In genomic region chr12:121784460-121784859, GRCh38 we compare ENCODE assay signal across 12 cellular contexts. TPM values are rescaled to one million over a fixed set of nuclear protein-coding genes. Genes with fewer than 3 reads are reported as not detected.
DNase-seq lines count a peak whose midpoint lies in the region; ATAC-seq, FAIRE-seq and TF ChIP-seq lines count a peak whose summit lies in the region.
"Had no signal": no experiment of that assay in that cellular context is flagged by ENCODE, and none has a peak within 500 bp of the region (broad histone marks: within the 10 kb centered on the region; RNA-seq: fewer than 3 reads in every experiment).

No MANE protein-coding gene starts in this region.

- POLR2A ChIA-PET in PC-9 (lab: Charles Lee; ENCODE audit: unreplicated experiment) = interaction anchor here (0.7 kb wide), 1 partner anchor 19 kb away, joined by 5 read pairs; no protein-coding TSS in a partner anchor

- H3K9me3 Mint-ChIP-seq in Calu3 (ENCODE audit: low read depth, unreplicated experiment) = no peaks in the 10 kb centered on the region
- H3K9me3 Mint-ChIP-seq in neural crest cell = no peaks in the 10 kb centered on the region

- BruUV-seq in Calu3 (replicated peaks; lab: Mats Ljungman, UMichigan) = no TSS peak
- BruUV-seq in PC-9 (replicated peaks; lab: Mats Ljungman, UMichigan) = no TSS peak

- H3K4me3 Mint-ChIP-seq in Calu3 (ENCODE audit: low read depth, unreplicated experiment) (no peak overlapping the region), neural crest cell (peak overlapping the region; percentile 33)

- no peak for ATAC-seq in Right ventricle myocardium inferior
- ATAC-seq: body of pancreas, sciatic nerve had no signal

- DNase-seq in Calu3 = no peak
- DNase-seq in PC-9 = peak in 1 of 2 experiments; percentile 94
- DNase-seq in bronchial epithelial cell (ENCODE audit: low read depth) = peak; percentile 97
- no peak for DNase-seq in neural crest cell (ENCODE audit: low read depth, low spot score)
- no peak for DNase-seq in retina
- DNase-seq in midbrain (lab: John Stamatoyannopoulos, UW) = no peak
- DNase-seq in Right ventricle myocardium inferior (ENCODE audit: missing footprints) = no peak
- no peak for DNase-seq in NCI-H510A treated with DMSO at 0.1 percent for 48 hours (lab: John Stamatoyannopoulos, UW)
- DNase-seq: body of pancreas, H7 had no signal

- FAIRE-seq in bronchial epithelial cell (lab: Jason Lieb, UNC) = peak; percentile 84

- H3K27me3 Mint-ChIP-seq in Calu3 (ENCODE audit: unreplicated experiment) = no peaks in the 10 kb centered on the region
- H3K27me3 Mint-ChIP-seq in neural crest cell (ENCODE audit: low read depth) = no peaks in the 10 kb centered on the region

- peak overlapping the region; percentile 100 for H3K27ac ChIP-seq in PC-9
- H3K27ac ChIP-seq: body of pancreas, SK-N-MC had no signal

- TF ChIP-seq CTCF in Calu3 (IDR thresholded peaks at IDR 0.05; ENCODE audit: unreplicated experiment) = no peak
- TF ChIP-seq CTCF in PC-9 (conservative IDR thresholded peaks at IDR 0.05) = no peak
- no peak for TF ChIP-seq CTCF in bronchial epithelial cell (IDR thresholded peaks at IDR 0.05; ENCODE audit: insufficient read depth, low read length, severe bottlenecking)
- TF ChIP-seq CTCF in neural crest cell (conservative IDR thresholded peaks at IDR 0.05) = no peak

- H3K27me3 ChIP-seq in PC-9 (ENCODE audit: insufficient read depth, low read depth) (no peaks in the 10 kb centered on the region), bronchial epithelial cell (ENCODE audit: control insufficient read depth, insufficient read depth, low read length) (no peaks in the 10 kb centered on the region)
- H3K27me3 ChIP-seq: body of pancreas had no signal

- peaks cover 87% of the 10 kb centered on the region for H3K79me2 ChIP-seq in PC-9 (ENCODE audit: low read depth)

- H3K9me2 ChIP-seq in PC-9 (ENCODE audit: insufficient read depth) = no peaks in the 10 kb centered on the region

- H3K27ac Mint-ChIP-seq in Calu3 (ENCODE audit: unreplicated experiment) = peak overlapping the region; percentile 79
- no peak overlapping the region for H3K27ac Mint-ChIP-seq in neural crest cell (ENCODE audit: unreplicated experiment)

- no peaks in the 10 kb centered on the region for H3K9me3 ChIP-seq in PC-9 (ENCODE audit: insufficient read depth, low read depth)
- H3K9me3 ChIP-seq: body of pancreas had no signal

- H3K36me3 ChIP-seq in PC-9 (ENCODE audit: low read depth) (peaks cover 26% of the 10 kb centered on the region), bronchial epithelial cell (ENCODE audit: control insufficient read depth, insufficient read depth, low read length) (peaks cover 5% of the 10 kb centered on the region)

- intact Hi-C loops in Calu3 (cut with micrococcal nuclease; ENCODE audit: unreplicated experiment) (no loop called here), PC-9 (cut with micrococcal nuclease; ENCODE audit: unreplicated experiment) (no loop called here), Right ventricle myocardium inferior (cut with DNase I) (no loop called here)

- H3K4me1 ChIP-seq in PC-9 (replicated peaks; ENCODE audit: insufficient read depth) = peaks cover 69% of the 10 kb centered on the region

- H3K4me1 Mint-ChIP-seq in Calu3 (ENCODE audit: low read depth, unreplicated experiment) (peaks cover 53% of the 10 kb centered on the region), neural crest cell (peaks cover 20% of the 10 kb centered on the region)

- peaks cover 26% of the 10 kb centered on the region for H4K20me1 ChIP-seq in PC-9 (ENCODE audit: insufficient read depth)

- H3K4me2 ChIP-seq in PC-9 = peak overlapping the region; percentile 80

- H3K4me3 ChIP-seq in PC-9 (peak overlapping the region; percentile 48; the same call in 1 of the 2 replicates), bronchial epithelial cell (ENCODE audit: low read depth, low read length) (no peak overlapping the region)
- H3K4me3 ChIP-seq: body of pancreas, SK-N-MC had no signal

- H3K36me3 Mint-ChIP-seq in Calu3 (ENCODE audit: insufficient read depth, unreplicated experiment) (peaks cover 81% of the 10 kb centered on the region), neural crest cell (ENCODE audit: low read depth) (no peaks in the 10 kb centered on the region)

- H2AFZ ChIP-seq in PC-9 = no peak overlapping the region

- peaks cover 88% of the 10 kb centered on the region for H3F3A ChIP-seq in PC-9 (ENCODE audit: insufficient read depth, low read depth)

- CTCF ChIA-PET in Calu3 (lab: Charles Lee) (interaction anchor here (0.6 to 1.7 kb wide), 8 partner anchors 8 to 384 kb away, joined by 3 to 14 read pairs (median 3); partner anchors contain the start of genes RHOF and RNF34), PC-9 (lab: Charles Lee) (interaction anchor here (0.6 to 1.0 kb wide), 3 partner anchors 10 to 440 kb away, joined by 3 to 6 read pairs (median 5); no protein-coding TSS in a partner anchor)

RNA-seq across cellular contexts. Expression of gene RHOF, which starts 9.0 kb away (rescaled TPM):
- total RNA-seq in Calu3 (2022) (73.9 and 121 TPM in 2 replicates), PC-9 (2021) (132 and 179 TPM in 2 replicates), bronchial epithelial cell (15.5 and 27.7 TPM in 2 replicates), neural crest cell (23.8 and 25.5 TPM in 2 replicates), Right ventricle myocardium inferior (47.7 TPM)

RNA-seq across cellular contexts. Expression of gene SETD1B, which starts 19.3 kb away (rescaled TPM):
- total RNA-seq in Calu3 (2022) (32.2 and 33.1 TPM in 2 replicates), PC-9 (2021) (16.4 and 22.6 TPM in 2 replicates), bronchial epithelial cell (1.8 and 2.2 TPM in 2 replicates), neural crest cell (25.6 and 25.9 TPM in 2 replicates), Right ventricle myocardium inferior (8.0 TPM)
